In the genomic region with DNA sequence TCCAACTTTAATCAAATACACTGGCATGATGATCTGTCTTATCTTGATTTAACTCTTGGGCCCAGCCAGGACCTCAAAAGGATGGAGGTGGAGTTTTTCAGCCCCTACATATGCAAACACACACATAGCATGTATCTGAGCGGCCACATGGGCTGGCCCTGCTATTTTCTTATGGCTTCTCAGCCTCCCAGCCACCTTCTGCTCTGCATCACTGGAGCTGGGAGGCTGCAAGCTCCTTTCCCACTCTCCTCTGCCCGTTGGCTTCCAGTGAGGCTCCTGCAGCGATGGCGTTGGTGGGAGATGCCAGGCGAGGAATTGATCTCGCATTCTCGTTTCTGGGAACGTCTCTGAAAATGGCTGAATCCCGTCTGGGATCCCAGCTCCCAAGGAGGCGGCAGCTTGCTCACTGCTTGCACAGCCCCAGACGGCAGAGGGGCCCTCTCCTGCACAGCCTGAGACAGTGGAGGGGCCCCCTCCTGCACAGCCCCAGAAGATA, we compare ENCODE assay signal across 8 cellular contexts. TPM values are rescaled to one million over a fixed set of nuclear protein-coding genes. Genes with fewer than 3 reads are reported as not detected.
DNase-seq lines count a peak whose midpoint lies in the region; ATAC-seq and TF ChIP-seq lines count a peak whose summit lies in the region.

No MANE protein-coding gene starts in this region.

- H3K27ac ChIP-seq in VCaP (peak overlapping the region; percentile 91), heart left ventricle (peak overlapping the region; percentile 91 to 100 (median 98)), gastrocnemius medialis (peak overlapping the region; percentile 87 to 97 (median 91))

- H3K4me1 ChIP-seq in heart left ventricle (peaks cover 3 to 38% (median 18%) of the 10 kb centered on the region in 12 donors), gastrocnemius medialis (peaks cover 11 to 17% of the 10 kb centered on the region in 2 donors)

- intact Hi-C loops in heart left ventricle (cut with DNase I) (loop anchor here in 8 of 10 donors (5.0 to 10.0 kb wide), 6 partner anchors 38 to 170 kb away; partner anchors contain the start of genes MMEL1 (in 1 of the 8), PANK4 (in 1 of the 8) and PEX10 (in 1 of the 8)), gastrocnemius medialis (cut with DNase I; ENCODE audit: low total_unique reads) (loop anchor here (1.0 to 5.0 kb wide), 2 partner anchors 37 to 388 kb away; no protein-coding TSS in a partner anchor)

- DNase-seq in GM12864 (ENCODE audit: low read depth) (no peak), heart left ventricle (peak in 2 of 5 donors; percentile 21 to 25), gastrocnemius medialis (no peak), NCI-H82 treated with DMSO at 0.1 percent for 48 hours (lab: John Stamatoyannopoulos, UW; ENCODE audit: unreplicated experiment) (no peak)

- H3K36me3 ChIP-seq in heart left ventricle, result peaks cover 0 to 13% (median 0%) of the 10 kb centered on the region in 9 donors
- no peaks in the 10 kb centered on the region for H3K36me3 ChIP-seq in gastrocnemius medialis

- in situ Hi-C loops in gastrocnemius medialis (cut with MboI; ENCODE audit: low sequenced_read_pairs in 4 of 4), result loop anchor here in 2 of 4 donors (25.0 kb wide), 1 partner anchor 398 kb away; the partner anchor contains the start of gene FAAP20 (in 2 of the 2)

- 33 to 54% (median 37%) methylated on average over 9 to 11 of the region's 11 CpGs for WGBS in heart left ventricle, 4 donors

- no peak for TF ChIP-seq CTCF in GM12864 (IDR thresholded peaks at IDR 0.05; ENCODE audit: low read depth, low read length, missing control alignments)
- no peak for TF ChIP-seq CTCF in VCaP (conservative IDR thresholded peaks at IDR 0.05)
- no peak for TF ChIP-seq CTCF in heart left ventricle (IDR thresholded peaks at IDR 0.05)
- no peak for TF ChIP-seq CTCF in gastrocnemius medialis (IDR thresholded peaks at IDR 0.05 in 4 of 5, conservative IDR thresholded peaks at IDR 0.05 in 1 of 5)

- H3K4me3 ChIP-seq in GM12864 (ENCODE audit: low read depth, low read length), result peak overlapping the region; percentile 67
- H3K4me3 ChIP-seq in heart left ventricle, result peak overlapping the region in 11 of 12 donors; percentile 64 to 96 (median 85)
- peak overlapping the region; percentile 64 to 92 (median 70) for H3K4me3 ChIP-seq in gastrocnemius medialis

- ATAC-seq in heart left ventricle (no peak), gastrocnemius medialis (no peak), HG03354 (IDR thresholded peaks at IDR 0.05; ENCODE audit: poor library complexity, severe bottlenecking, unreplicated experiment) (no peak), GM19023 (IDR thresholded peaks at IDR 0.05; ENCODE audit: unreplicated experiment) (no peak), GM18867 (IDR thresholded peaks at IDR 0.05; ENCODE audit: unreplicated experiment) (no peak)

- H3K9me3 ChIP-seq in heart left ventricle (no peaks in the 10 kb centered on the region), gastrocnemius medialis (no peaks in the 10 kb centered on the region)

- H3K27me3 ChIP-seq in heart left ventricle (peaks cover 0 to 4% (median 0%) of the 10 kb centered on the region in 9 donors), gastrocnemius medialis (peaks cover 6 to 14% (median 9%) of the 10 kb centered on the region in 3 donors)

- TF ChIP-seq POLR2A in heart left ventricle (IDR thresholded peaks at IDR 0.05) (no peak), gastrocnemius medialis (IDR thresholded peaks at IDR 0.05) (no peak)

RNA-seq across cellular contexts. Expression of gene PRXL2B, which starts 1.7 kb away (rescaled TPM):
- total RNA-seq in heart left ventricle (10 to 100 TPM in 2 of 9 donors, 1 to 10 TPM in 7; 5.1 to 13.9 (median 7.2) TPM), gastrocnemius medialis (1 to 10 TPM in 2 of 4 donors, under 1 TPM in 2; 0.52 to 2.7 (median 1.1) TPM)
- 1 to 10 TPM; 8.6 to 9.2 TPM for polyA plus RNA-seq in heart left ventricle

RNA-seq across cellular contexts. Expression of gene TNFRSF14, which starts 28.7 kb away (rescaled TPM):
- total RNA-seq in heart left ventricle (10 to 100 TPM in 8 of 9 donors, 1 to 10 TPM in 1; 7.8 to 70.8 (median 14.3) TPM), gastrocnemius medialis (10 to 100 TPM in 1 of 4 donors, 1 to 10 TPM in 3; 3.4 to 11.5 (median 5.0) TPM)
- polyA plus RNA-seq in heart left ventricle, result 10 to 100 TPM; 13.6 to 22.5 TPM

RNA-seq across cellular contexts. Expression of gene MMEL1, which starts 47.9 kb away (rescaled TPM):
- total RNA-seq in heart left ventricle, result 1 to 10 TPM in 2 of 9 donors, under 1 TPM in 2, not detected in 5; 0.47 to 2.6 (median 1.6) TPM
- polyA plus RNA-seq in heart left ventricle, result 1 to 10 TPM in 1 of 2 donors, under 1 TPM in 1; 0.30 to 1.1 TPM
- not detected for total RNA-seq in gastrocnemius medialis

RNA-seq across cellular contexts. Expression of gene HES5, which starts 54.8 kb away (rescaled TPM):
- total RNA-seq in heart left ventricle (1 to 10 TPM in 7 of 9 donors, under 1 TPM in 2; 0.45 to 2.0 (median 1.3) TPM), gastrocnemius medialis (under 1 TPM in 1 of 4 donors, not detected in 3; 0.49 TPM)
- under 1 TPM; 0.42 to 0.83 TPM for polyA plus RNA-seq in heart left ventricle

RNA-seq across cellular contexts. Expression of gene PANK4, which starts 58.5 kb away (rescaled TPM):
- 10 to 100 TPM; 27.2 to 43.0 (median 36.6) TPM for total RNA-seq in heart left ventricle
- 10 to 100 TPM; 31.4 to 33.1 TPM for polyA plus RNA-seq in heart left ventricle
- 10 to 100 TPM; 27.5 to 54.2 (median 38.5) TPM for total RNA-seq in gastrocnemius medialis
